In genomic region chr2:157444643-157445040, GRCh38 we compare ENCODE assay signal across 8 cellular contexts. TPM values are rescaled to one million over a fixed set of nuclear protein-coding genes. Genes with fewer than 3 reads are reported as not detected.
DNase-seq lines count a peak whose midpoint lies in the region; ATAC-seq and TF ChIP-seq lines count a peak whose summit lies in the region.

No MANE protein-coding gene starts in this region.

- no peak for DNase-seq in T-helper 17 cell
- DNase-seq in progenitor cell of endocrine pancreas (ENCODE audit: low spot score, unreplicated experiment): no peak
- DNase-seq in NCI-H1417 (lab: John Stamatoyannopoulos, UW): no peak
- DNase-seq in SKM-1 (lab: John Stamatoyannopoulos, UW; ENCODE audit: unreplicated experiment): no peak
- DNase-seq in foreskin keratinocyte: no peak
- DNase-seq in omental fat pad (ENCODE audit: low spot score): no peak

- H3K27me3 Mint-ChIP-seq in T-helper 17 cell: no peaks in the 10 kb centered on the region
- H3K27me3 Mint-ChIP-seq in progenitor cell of endocrine pancreas: no peaks in the 10 kb centered on the region

- H3K27ac Mint-ChIP-seq in T-helper 17 cell (peak overlapping the region; percentile 100), progenitor cell of endocrine pancreas (peak overlapping the region; percentile 43)

- no peaks in the 10 kb centered on the region for H3K9me3 Mint-ChIP-seq in progenitor cell of endocrine pancreas (ENCODE audit: low read depth)

- H3K27me3 ChIP-seq in foreskin keratinocyte: peaks cover 13% of the 10 kb centered on the region

- TF ChIP-seq CTCF in progenitor cell of endocrine pancreas (IDR thresholded peaks at IDR 0.05; ENCODE audit: unreplicated experiment) (no peak), foreskin keratinocyte (conservative IDR thresholded peaks at IDR 0.05) (no peak), omental fat pad (IDR thresholded peaks at IDR 0.05) (no peak)

- H3K4me3 Mint-ChIP-seq in T-helper 17 cell (peak overlapping the region; percentile 99), progenitor cell of endocrine pancreas (ENCODE audit: low read depth) (no peak overlapping the region)

- H3K4me1 ChIP-seq in foreskin keratinocyte: no peaks in the 10 kb centered on the region

- H3K36me3 Mint-ChIP-seq in T-helper 17 cell (ENCODE audit: low read depth) (peaks cover 30% of the 10 kb centered on the region), progenitor cell of endocrine pancreas (ENCODE audit: insufficient read depth) (no peaks in the 10 kb centered on the region)

- peaks cover 3% of the 10 kb centered on the region for H3K9me3 ChIP-seq in T-helper 17 cell (ENCODE audit: control insufficient read depth, low read length, poor library complexity, severe bottlenecking)

- H3K4me1 Mint-ChIP-seq in T-helper 17 cell: peaks cover 53% of the 10 kb centered on the region
- H3K4me1 Mint-ChIP-seq in progenitor cell of endocrine pancreas (ENCODE audit: low read depth): peaks cover 16% of the 10 kb centered on the region

- no peak overlapping the region for H3K27ac ChIP-seq in foreskin keratinocyte

- ATAC-seq in GM18520 (IDR thresholded peaks at IDR 0.05; ENCODE audit: unreplicated experiment) (peak; percentile 24), GM21717 (IDR thresholded peaks at IDR 0.05; ENCODE audit: unreplicated experiment) (peak; percentile 41), T-helper 17 cell (no peak), foreskin keratinocyte (no peak), omental fat pad (ENCODE audit: low FRiP score) (no peak)

RNA-seq across cellular contexts. Expression of gene CYTIP, which starts 0.8 kb away (rescaled TPM):
- total RNA-seq in T-helper 17 cell (100 to 1,000 TPM; 286 to 294 TPM), progenitor cell of endocrine pancreas (0.14 and 0.27 TPM in 2 replicates), foreskin keratinocyte (not detected in 2 replicates), omental fat pad (10 to 100 TPM; 13.4 to 26.1 (median 17.5) TPM)
- polyA plus RNA-seq in foreskin keratinocyte: not detected in 2 replicates

Comparison
In these comparisons a context has a peak if more than half of its experiments do, and no peak if none do; other contexts are left out.
1. ATAC-seq: peak in GM18520 (single experiment) and GM21717 (single experiment); none in T-helper 17 cell (single experiment), foreskin keratinocyte (single experiment) and omental fat pad (single experiment).
2. RNA of gene CYTIP, which starts 0.8 kb away (total RNA-seq): 286 to 294 TPM in T-helper 17 cell and 13.4 to 26.1 TPM in omental fat pad; 0.14 to 0.27 TPM in progenitor cell of endocrine pancreas and not detected in foreskin keratinocyte; every median in the first group is over 10 times any median in the second.